ENCODE assay signal across 12 cellular contexts in the genomic region with DNA sequence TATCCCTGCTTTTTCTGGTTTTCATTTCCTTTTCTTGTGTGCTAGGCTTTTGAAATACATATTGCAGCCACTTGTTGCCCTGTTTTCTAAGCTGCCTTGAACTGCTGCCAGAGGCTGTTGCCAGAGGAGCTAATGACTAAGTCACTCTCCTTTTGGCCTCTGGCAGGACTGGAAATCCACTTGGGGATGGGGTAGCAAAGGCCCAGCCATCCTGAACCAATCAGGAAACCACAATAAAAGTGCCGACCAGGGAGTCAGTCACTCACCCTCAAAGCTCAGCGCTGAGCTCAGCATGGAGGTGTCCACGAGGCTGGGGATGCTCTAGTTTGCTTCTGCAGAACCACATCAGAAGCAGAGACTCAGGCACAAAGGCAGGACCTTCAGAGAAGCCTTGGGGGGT.
A peak's percentile ranks its signal among the peaks of the same experiment; 100 is the strongest.
DNase-seq lines count a peak whose midpoint lies in the region; ATAC-seq and TF ChIP-seq lines count a peak whose summit lies in the region.
"Had no signal": no experiment of that assay in that cellular context is flagged by ENCODE, and none has a peak within 500 bp of the region (broad histone marks: within the 10 kb centered on the region; RNA-seq: fewer than 3 reads in every experiment).

No MANE protein-coding gene starts in this region.

- no peak overlapping the region for H3K4me3 Mint-ChIP-seq in activated CD4-positive, alpha-beta T cell treated with anti-CD3 and anti-CD28 coated beads for 36 hours

- DNase-seq in AG08396 (ENCODE audit: low spot score): peak; percentile 9
- DNase-seq in NCI-H2029 (lab: John Stamatoyannopoulos, UW): peak; percentile 82
- peak; percentile 76 for DNase-seq in epithelial cell of esophagus (ENCODE audit: low read depth)
- DNase-seq in mucosa of gallbladder (ENCODE audit: low spot score): peak; percentile 55
- no peak for DNase-seq in KBM-7
- no peak for DNase-seq in activated gamma-delta T cell (lab: John Stamatoyannopoulos, UW)
- DNase-seq in activated CD4-positive, alpha-beta T cell treated with anti-CD3 and anti-CD28 coated beads for 36 hours: no peak
- DNase-seq: activated CD4-positive, CD25-positive, alpha-beta regulatory T cell; activated effector memory CD4-positive, alpha-beta T cell treated with Interleukin-2 at 50 U/mL for 16 hours; islet precursor cell; NCI-H2081 had no signal

- TF ChIP-seq CTCF in epithelial cell of esophagus (IDR thresholded peaks at IDR 0.05; ENCODE audit: insufficient read depth, low read depth, low read length, missing control alignments): no peak

- intact Hi-C loops in activated CD4-positive, alpha-beta T cell treated with anti-CD3 and anti-CD28 coated beads for 36 hours (cut with DNase I, micrococcal nuclease): no loop called here

- in situ Hi-C loops in KBM-7 (cut with MboI; ENCODE audit: low pct_unique_long_range_greater_than_20kb, low sequenced_read_pairs): no loop called here

- no peak overlapping the region for H3K4me3 ChIP-seq in epithelial cell of esophagus (ENCODE audit: low read length)

- no peak overlapping the region for H3K27ac Mint-ChIP-seq in activated CD4-positive, alpha-beta T cell treated with anti-CD3 and anti-CD28 coated beads for 36 hours

- ATAC-seq in GM18907 (IDR thresholded peaks at IDR 0.05; ENCODE audit: unreplicated experiment): no peak
- no peak for ATAC-seq in activated CD4-positive, alpha-beta T cell treated with anti-CD3 and anti-CD28 coated beads for 36 hours

- H3K27me3 Mint-ChIP-seq in activated CD4-positive, alpha-beta T cell treated with anti-CD3 and anti-CD28 coated beads for 36 hours: no peaks in the 10 kb centered on the region

- POLR2A ChIA-PET in activated CD4-positive, alpha-beta T cell treated with anti-CD3 and anti-CD28 coated beads for 36 hours (lab: Charles Lee): no interaction called here

- no peaks in the 10 kb centered on the region for H3K9me3 Mint-ChIP-seq in activated CD4-positive, alpha-beta T cell treated with anti-CD3 and anti-CD28 coated beads for 36 hours (ENCODE audit: low read depth)

- no peaks in the 10 kb centered on the region for H3K36me3 Mint-ChIP-seq in activated CD4-positive, alpha-beta T cell treated with anti-CD3 and anti-CD28 coated beads for 36 hours (ENCODE audit: low read depth)

- no peaks in the 10 kb centered on the region for H3K4me1 Mint-ChIP-seq in activated CD4-positive, alpha-beta T cell treated with anti-CD3 and anti-CD28 coated beads for 36 hours

- CTCF ChIA-PET in activated CD4-positive, alpha-beta T cell treated with anti-CD3 and anti-CD28 coated beads for 36 hours (lab: Charles Lee): no interaction called here

Comparison
In these comparisons a context has a peak if more than half of its experiments do, and no peak if none do; other contexts are left out.
1. DNase-seq: peak in AG08396 (single experiment), NCI-H2029 (single experiment), epithelial cell of esophagus (single experiment) and mucosa of gallbladder (single experiment); none in KBM-7 (single experiment), activated gamma-delta T cell (single experiment) and activated CD4-positive, alpha-beta T cell treated with anti-CD3 and anti-CD28 coated beads for 36 hours (single experiment).